8 cellular contexts compared by ENCODE assay signal in the genomic region with DNA sequence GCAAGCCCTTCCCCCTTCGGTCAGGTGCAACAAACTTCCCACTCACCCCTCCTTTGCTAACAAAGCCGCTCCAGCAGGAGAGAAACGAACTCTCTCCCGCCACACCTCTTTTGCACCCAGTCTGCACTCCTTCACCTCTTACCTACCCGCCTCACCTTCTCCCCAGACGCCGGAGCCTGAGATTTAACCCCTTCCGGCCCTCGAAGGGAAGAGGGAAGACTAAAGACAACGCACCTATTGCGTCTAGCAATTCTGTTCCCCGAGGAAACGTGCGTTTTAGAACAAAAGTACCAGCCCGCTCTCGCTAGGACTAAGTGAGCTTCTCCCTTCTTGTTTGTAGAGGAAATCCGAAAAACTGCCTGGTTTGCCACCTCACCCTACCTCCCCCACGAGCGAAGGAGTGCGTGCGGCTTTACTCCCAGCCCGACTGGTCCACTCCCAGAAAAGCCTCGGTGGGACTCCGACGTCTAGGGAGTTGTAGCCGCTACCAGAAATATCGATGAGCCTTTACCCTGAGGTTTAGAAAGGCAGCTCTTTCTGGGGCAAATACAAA. TPM values are rescaled to one million over a fixed set of nuclear protein-coding genes. Genes with fewer than 3 reads are reported as not detected.
DNase-seq lines count a peak whose midpoint lies in the region; ATAC-seq and TF ChIP-seq lines count a peak whose summit lies in the region.

No MANE protein-coding gene starts in this region.

- H2AFZ ChIP-seq in neural cell (ENCODE audit: low read depth, low read length) = peak overlapping the region; percentile 84

- H3K4me3 ChIP-seq in fibroblast of villous mesenchyme (ENCODE audit: low read depth, low read length) = peak overlapping the region; percentile 84
- peak overlapping the region; percentile 85 for H3K4me3 ChIP-seq in neural cell (ENCODE audit: low read length)
- peak overlapping the region; percentile 75 to 96 (median 93) for H3K4me3 ChIP-seq in stomach

- DNase-seq in Daoy (ENCODE audit: low read depth) = peak; percentile 74
- DNase-seq in RPMI7951 (ENCODE audit: low read depth) = peak; percentile 79
- DNase-seq in activated T-helper 9 cell treated with anti-CD3 and anti-CD28 coated beads, Interleukin-2, amount 50 U/mL, for 16 hours (ENCODE audit: low read depth) = peak; percentile 50
- DNase-seq in fibroblast of villous mesenchyme (ENCODE audit: low read depth) = peak; percentile 79
- DNase-seq in stomach = peak; percentile 86

- no peaks in the 10 kb centered on the region for H4K20me1 ChIP-seq in neural cell (ENCODE audit: insufficient read depth)

- H3K9me3 ChIP-seq in KOPT-K1 (ENCODE audit: insufficient read depth, low read length, poor library complexity, severe bottlenecking) (peaks cover 9% of the 10 kb centered on the region), neural cell (ENCODE audit: low read length) (no peaks in the 10 kb centered on the region), stomach (no peaks in the 10 kb centered on the region)

- peaks cover 39% of the 10 kb centered on the region for H3K79me2 ChIP-seq in neural cell (replicated peaks; ENCODE audit: insufficient read depth, low read length)

- H3K4me1 ChIP-seq in stomach = peaks cover 7 to 61% (median 37%) of the 10 kb centered on the region in 4 donors

- peak overlapping the region; percentile 86 for H3K27ac ChIP-seq in KOPT-K1 (ENCODE audit: low read depth, low read length, poor library complexity, severe bottlenecking)
- H3K27ac ChIP-seq in neural cell (ENCODE audit: low read length) = peak overlapping the region; percentile 87
- H3K27ac ChIP-seq in stomach = peak overlapping the region; percentile 91 to 95 (median 94)

- peak overlapping the region; percentile 81 for H3K9ac ChIP-seq in neural cell (ENCODE audit: low read length)

- H3K9me2 ChIP-seq in neural cell (ENCODE audit: insufficient read depth, low read length) = no peaks in the 10 kb centered on the region

- H3K36me3 ChIP-seq in KOPT-K1 (ENCODE audit: insufficient read depth, low read length) (peaks cover 11% of the 10 kb centered on the region), neural cell (ENCODE audit: insufficient read depth, low read length) (no peaks in the 10 kb centered on the region), stomach (peaks cover under 1 to 15% (median 10%) of the 10 kb centered on the region in 4 donors)

- no peaks in the 10 kb centered on the region for H3F3A ChIP-seq in neural cell (ENCODE audit: insufficient read depth, low read length, poor library complexity, severe bottlenecking)

- peak; percentile 52 for ATAC-seq in GM21825 (IDR thresholded peaks at IDR 0.05; ENCODE audit: unreplicated experiment)

- TF ChIP-seq RAD21 in neural cell (conservative IDR thresholded peaks at IDR 0.05) = no peak

- no peak for TF ChIP-seq CTCF in fibroblast of villous mesenchyme (IDR thresholded peaks at IDR 0.05; ENCODE audit: insufficient read depth, low read depth, low read length)
- TF ChIP-seq CTCF in neural cell (IDR thresholded peaks at IDR 0.05; ENCODE audit: poor library complexity, severe bottlenecking) = no peak
- TF ChIP-seq CTCF in stomach (IDR thresholded peaks at IDR 0.05) = peak in 1 of 7 experiments; percentile 14

- 0% methylated on average over 27 of the region's 27 CpGs for WGBS in stomach, 5 donors

- peak overlapping the region; percentile 97 for H3K4me2 ChIP-seq in neural cell (ENCODE audit: low read length)

- H3K27me3 ChIP-seq in neural cell (ENCODE audit: insufficient read depth, low read depth, low read length) = no peaks in the 10 kb centered on the region
- H3K27me3 ChIP-seq in stomach = no peaks in the 10 kb centered on the region

- intact Hi-C loops in stomach (cut with DNase I; ENCODE audit: low total_unique reads) = no loop called here

- TF ChIP-seq EP300 in neural cell (conservative IDR thresholded peaks at IDR 0.05; ENCODE audit: poor library complexity, severe bottlenecking) (no peak), stomach (IDR thresholded peaks at IDR 0.05) (no peak)

- TF ChIP-seq POLR2A in stomach (IDR thresholded peaks at IDR 0.05) = peak in 1 of 4 donors; percentile 14

TF ChIP-seq in neural cell, 6 proteins besides CTCF, POLR2A, EP300 and RAD21:
- peak; percentile 67 for TF ChIP-seq POLR2AphosphoS5 (IDR thresholded peaks at IDR 0.05)
- TF ChIP-seq, protein P1, sequence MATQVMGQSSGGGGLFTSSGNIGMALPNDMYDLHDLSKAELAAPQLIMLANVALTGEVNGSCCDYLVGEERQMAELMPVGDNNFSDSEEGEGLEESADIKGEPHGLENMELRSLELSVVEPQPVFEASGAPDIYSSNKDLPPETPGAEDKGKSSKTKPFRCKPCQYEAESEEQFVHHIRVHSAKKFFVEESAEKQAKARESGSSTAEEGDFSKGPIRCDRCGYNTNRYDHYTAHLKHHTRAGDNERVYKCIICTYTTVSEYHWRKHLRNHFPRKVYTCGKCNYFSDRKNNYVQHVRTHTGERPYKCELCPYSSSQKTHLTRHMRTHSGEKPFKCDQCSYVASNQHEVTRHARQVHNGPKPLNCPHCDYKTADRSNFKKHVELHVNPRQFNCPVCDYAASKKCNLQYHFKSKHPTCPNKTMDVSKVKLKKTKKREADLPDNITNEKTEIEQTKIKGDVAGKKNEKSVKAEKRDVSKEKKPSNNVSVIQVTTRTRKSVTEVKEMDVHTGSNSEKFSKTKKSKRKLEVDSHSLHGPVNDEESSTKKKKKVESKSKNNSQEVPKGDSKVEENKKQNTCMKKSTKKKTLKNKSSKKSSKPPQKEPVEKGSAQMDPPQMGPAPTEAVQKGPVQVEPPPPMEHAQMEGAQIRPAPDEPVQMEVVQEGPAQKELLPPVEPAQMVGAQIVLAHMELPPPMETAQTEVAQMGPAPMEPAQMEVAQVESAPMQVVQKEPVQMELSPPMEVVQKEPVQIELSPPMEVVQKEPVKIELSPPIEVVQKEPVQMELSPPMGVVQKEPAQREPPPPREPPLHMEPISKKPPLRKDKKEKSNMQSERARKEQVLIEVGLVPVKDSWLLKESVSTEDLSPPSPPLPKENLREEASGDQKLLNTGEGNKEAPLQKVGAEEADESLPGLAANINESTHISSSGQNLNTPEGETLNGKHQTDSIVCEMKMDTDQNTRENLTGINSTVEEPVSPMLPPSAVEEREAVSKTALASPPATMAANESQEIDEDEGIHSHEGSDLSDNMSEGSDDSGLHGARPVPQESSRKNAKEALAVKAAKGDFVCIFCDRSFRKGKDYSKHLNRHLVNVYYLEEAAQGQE (IDR thresholded peaks at IDR 0.05; ENCODE audit: borderline replicate concordance) = peak; percentile 12
- peak; percentile 92 for TF ChIP-seq MXI1 (conservative IDR thresholded peaks at IDR 0.05; ENCODE audit: poor library complexity, severe bottlenecking)
- TF ChIP-seq TAF1 (IDR thresholded peaks at IDR 0.05; ENCODE audit: low read depth) = no peak
- no peak for TF ChIP-seq EZH2 (IDR thresholded peaks at IDR 0.05; ENCODE audit: borderline replicate concordance, insufficient read depth, low read length, poor library complexity, severe bottlenecking)

RNA-seq across cellular contexts. Expression of gene PEX13, which starts 0.4 kb away (rescaled TPM):
- total RNA-seq in Daoy (2014; rRNA removed; shearing (Covaris generic)) = 24.6 and 61.3 TPM in 2 replicates
- 40.3 and 52.7 TPM in 2 replicates for total RNA-seq in RPMI7951 (2014; rRNA removed; shearing (Covaris generic))
- total RNA-seq in fibroblast of villous mesenchyme (28.7 and 42.3 TPM in 2 replicates), stomach (10 to 100 TPM in 4 of 5 donors, 1 to 10 TPM in 1; 9.3 to 56.0 (median 21.4) TPM)
- polyA plus RNA-seq in neural cell (91.3 and 95.6 TPM in 2 replicates), stomach (1 to 10 TPM; 7.9 to 9.5 (median 8.1) TPM)
- 114 and 126 TPM in 2 replicates for polyA minus RNA-seq in neural cell

RNA-seq across cellular contexts. Expression of gene PUS10, which starts 1.0 kb away (rescaled TPM):
- 5.9 and 8.5 TPM in 2 replicates for total RNA-seq in Daoy (2014; rRNA removed; shearing (Covaris generic))
- 9.6 and 10.0 TPM in 2 replicates for total RNA-seq in RPMI7951 (2014; rRNA removed; shearing (Covaris generic))
- total RNA-seq in fibroblast of villous mesenchyme = 4.2 and 7.8 TPM in 2 replicates
- 3.5 and 3.7 TPM in 2 replicates for polyA plus RNA-seq in neural cell
- polyA minus RNA-seq in neural cell = 2.2 and 4.6 TPM in 2 replicates
- 1 to 10 TPM; 1.8 to 8.0 (median 4.2) TPM for total RNA-seq in stomach
- polyA plus RNA-seq in stomach = 1 to 10 TPM; 2.3 to 2.9 (median 2.7) TPM

RNA-seq across cellular contexts. Expression of gene SANBR, which starts 48.6 kb away (rescaled TPM):
- total RNA-seq in Daoy (2014; rRNA removed; shearing (Covaris generic)) = 6.9 and 17.3 TPM in 2 replicates
- total RNA-seq in RPMI7951 (2014; rRNA removed; shearing (Covaris generic)) = 15.3 and 23.4 TPM in 2 replicates
- total RNA-seq in fibroblast of villous mesenchyme (13.2 and 16.0 TPM in 2 replicates), stomach (10 to 100 TPM in 3 of 5 donors, 1 to 10 TPM in 2; 1.2 to 48.7 (median 10.3) TPM)
- polyA plus RNA-seq in neural cell (54.0 and 77.1 TPM in 2 replicates), stomach (1 to 10 TPM; 2.0 to 3.7 (median 2.5) TPM)
- polyA minus RNA-seq in neural cell = 79.9 TPM in 2 replicates

Comparison
In these comparisons a context has a peak if more than half of its experiments do, and no peak if none do; other contexts are left out.
1. Peak in every context shown above with its lines: DNase-seq, ATAC-seq, H3K4me3 ChIP-seq and H3K27ac ChIP-seq.